Comparison of ENCODE assay signal across 8 cellular contexts in genomic region chr6:158230967-158231550, GRCh38.
DNase-seq lines count a peak whose midpoint lies in the region; ATAC-seq and TF ChIP-seq lines count a peak whose summit lies in the region.

No MANE protein-coding gene starts in this region.

- CTCF ChIA-PET in AG04449 (lab: Yijun Ruan, JAX), result interaction anchor here (0.6 to 2.9 kb wide), 5 partner anchors 10 to 374 kb away, joined by 3 to 34 read pairs (median 4); no protein-coding TSS in a partner anchor
- CTCF ChIA-PET in naive thymus-derived CD4-positive, alpha-beta T cell (lab: Charles Lee), result interaction anchor here (1.2 kb wide), 1 partner anchor 375 kb away, joined by 3 read pairs; no protein-coding TSS in a partner anchor

- H3K4me2 ChIP-seq in KMS-11, result peak overlapping the region; percentile 72

- peak overlapping the region; percentile 86 to 94 (median 89) for H3K27ac Mint-ChIP-seq in naive thymus-derived CD4-positive, alpha-beta T cell

- H3K36me3 Mint-ChIP-seq in naive thymus-derived CD4-positive, alpha-beta T cell, result peaks cover 0 to 3% (median 0%) of the 10 kb centered on the region in 5 donors

- H3K27ac ChIP-seq in KMS-11, result peak overlapping the region; percentile 71
- peak overlapping the region; percentile 77 for H3K27ac ChIP-seq in naive thymus-derived CD4-positive, alpha-beta T cell (ENCODE audit: low read depth, low read length)

- H3K79me2 ChIP-seq in KMS-11 (ENCODE audit: insufficient read depth, low read depth), result peaks cover 36% of the 10 kb centered on the region

- no peaks in the 10 kb centered on the region for H4K20me1 ChIP-seq in KMS-11 (ENCODE audit: insufficient read depth)

- H3K27me3 ChIP-seq in KMS-11 (ENCODE audit: insufficient read depth, low read depth), result no peaks in the 10 kb centered on the region
- H3K27me3 ChIP-seq in naive thymus-derived CD4-positive, alpha-beta T cell (ENCODE audit: control insufficient read depth in 2 of 2, insufficient read depth in 2 of 2, low read length in 2 of 2), result no peaks in the 10 kb centered on the region

- no peak for ATAC-seq in naive thymus-derived CD4-positive, alpha-beta T cell
- ATAC-seq in HG02610 (IDR thresholded peaks at IDR 0.05; ENCODE audit: unreplicated experiment), result no peak
- ATAC-seq in GM18498 (IDR thresholded peaks at IDR 0.05; ENCODE audit: unreplicated experiment), result no peak
- no peak for ATAC-seq in GM19023 (IDR thresholded peaks at IDR 0.05; ENCODE audit: unreplicated experiment)
- no peak for ATAC-seq in GM19035 (IDR thresholded peaks at IDR 0.05; ENCODE audit: unreplicated experiment)

- H2AFZ ChIP-seq in KMS-11 (ENCODE audit: low read depth), result peak overlapping the region; percentile 95

- POLR2A ChIA-PET in AG04449 (lab: Yijun Ruan, JAX), result no interaction called here
- POLR2A ChIA-PET in naive thymus-derived CD4-positive, alpha-beta T cell (lab: Charles Lee), result interaction anchor here (0.6 to 1.0 kb wide), 2 partner anchors 57 to 333 kb away, joined by 3 read pairs; no protein-coding TSS in a partner anchor

- H3K36me3 ChIP-seq in KMS-11 (ENCODE audit: insufficient read depth), result no peaks in the 10 kb centered on the region
- peaks cover 0 to 4% (median 0%) of the 10 kb centered on the region in 3 experiments for H3K36me3 ChIP-seq in naive thymus-derived CD4-positive, alpha-beta T cell (ENCODE audit: control insufficient read depth in 2 of 3, insufficient read depth in 3 of 3, low read length in 3 of 3)

- H3K9me3 ChIP-seq in naive thymus-derived CD4-positive, alpha-beta T cell (ENCODE audit: control insufficient read depth in 2 of 3, low read length in 3 of 3), result no peaks in the 10 kb centered on the region

- intact Hi-C loops in naive thymus-derived CD4-positive, alpha-beta T cell (cut with micrococcal nuclease), result loop anchor here in 1 of 2 donors (1.0 to 10.0 kb wide), 4 partner anchors 63 to 1546 kb away; partner anchors contain the start of genes GTF2H5, SERAC1, SYTL3 and ZDHHC14

- peak overlapping the region; percentile 73 for H3K4me3 ChIP-seq in AG04449 (ENCODE audit: low read depth, low read length)
- no peak overlapping the region for H3K4me3 ChIP-seq in KMS-11 (IDR thresholded peaks at IDR 0.05; ENCODE audit: insufficient read depth, low read depth, low read length)
- peak overlapping the region; percentile 74 for H3K4me3 ChIP-seq in choroid plexus epithelial cell (ENCODE audit: low read depth, low read length)
- peak overlapping the region; percentile 62 for H3K4me3 ChIP-seq in naive thymus-derived CD4-positive, alpha-beta T cell (ENCODE audit: low read length)

- H3K27me3 Mint-ChIP-seq in naive thymus-derived CD4-positive, alpha-beta T cell, result peaks cover 0 to 14% (median 0%) of the 10 kb centered on the region in 5 donors

- H3K9me3 Mint-ChIP-seq in naive thymus-derived CD4-positive, alpha-beta T cell, result no peaks in the 10 kb centered on the region

- no peak for TF ChIP-seq CTCF in AG04449 (IDR thresholded peaks at IDR 0.05; ENCODE audit: insufficient read depth, low read length, missing control alignments)
- TF ChIP-seq CTCF in KMS-11 (conservative IDR thresholded peaks at IDR 0.05; ENCODE audit: low read depth, low read length), result no peak
- no peak for TF ChIP-seq CTCF in choroid plexus epithelial cell (conservative IDR thresholded peaks at IDR 0.05; ENCODE audit: low read depth, low read length)

- H3K4me3 Mint-ChIP-seq in naive thymus-derived CD4-positive, alpha-beta T cell, result peak overlapping the region; percentile 85 to 96 (median 92)

- H3K9ac ChIP-seq in KMS-11, result peak overlapping the region; percentile 78; the same call in 1 of the 2 replicates

- H3K4me1 ChIP-seq in KMS-11 (ENCODE audit: low read depth, poor library complexity, severe bottlenecking), result peaks cover 36% of the 10 kb centered on the region
- peaks cover 6 to 18% of the 10 kb centered on the region in 2 donors for H3K4me1 ChIP-seq in naive thymus-derived CD4-positive, alpha-beta T cell (ENCODE audit: control insufficient read depth in 2 of 2, insufficient read depth in 2 of 2, low read length in 2 of 2)

- peaks cover 21 to 40% (median 35%) of the 10 kb centered on the region in 7 donors for H3K4me1 Mint-ChIP-seq in naive thymus-derived CD4-positive, alpha-beta T cell

- DNase-seq in AG04449 (ENCODE audit: low read depth, low spot score) (no peak), choroid plexus epithelial cell (ENCODE audit: low read depth) (no peak)
- DNase-seq in naive thymus-derived CD4-positive, alpha-beta T cell, result no peak
